Comparison of ENCODE assay signal across 13 cellular contexts in genomic region chr22:45831394-45831793, GRCh38.
DNase-seq lines count a peak whose midpoint lies in the region; ATAC-seq, FAIRE-seq and TF ChIP-seq lines count a peak whose summit lies in the region.
"Had no signal": no experiment of that assay in that cellular context is flagged by ENCODE, and none has a peak within 500 bp of the region (broad histone marks: within the 10 kb centered on the region; RNA-seq: fewer than 3 reads in every experiment).

No MANE protein-coding gene starts in this region.

- H3K27ac Mint-ChIP-seq in activated CD4-positive, alpha-beta T cell treated with anti-CD3 and anti-CD28 coated beads, Interleukin-2, amount 10 ng/mL, durations not matched to agents 24 days and 14 days: no peak overlapping the region
- H3K27ac Mint-ChIP-seq: activated T-helper 1 cell treated with anti-CD3 and anti-CD28 coated beads, Interleukin-12 subunit alpha, Interleukin-12 subunit beta, Interleukin-2, Interleukin-4 antibody, amounts not matched to agents 30 ng/mL and 10 ng/mL and 1 ng/mL, durations not matched to agents 14 hours and 24 hours and 36 hours; T-helper 1 cell treated with Interleukin-12 subunit alpha and Interleukin-12 subunit beta and Interleukin-4 antibody, amounts not matched to agents 30 μg/mL and 1 μg/mL, for 36 hours had no signal

- H3K4me3 ChIP-seq in astrocyte of the cerebellum (ENCODE audit: low read depth, low read length) (no peak overlapping the region), HepG2 (replicated peaks in 1 of 3; ENCODE audit: insufficient read depth in 1 of 3, low read depth in 2 of 3, low read length in 3 of 3) (no peak overlapping the region)
- H3K4me3 ChIP-seq: thoracic aorta had no signal

- CTCF ChIA-PET in HepG2 (lab: Yijun Ruan, JAX; ENCODE audit: low intra/inter-chr PET ratio, low total read pairs): no interaction called here

- no peaks in the 10 kb centered on the region for H3K27me3 ChIP-seq in HepG2 (ENCODE audit: control insufficient read depth in 1 of 2, insufficient read depth in 2 of 2, low read length in 2 of 2)

- FAIRE-seq in HepG2 (lab: Jason Lieb, UNC): no peak
- FAIRE-seq: endometrium had no signal

- H3K9ac ChIP-seq in HepG2 (ENCODE audit: insufficient read depth, low read depth, low read length): no peak overlapping the region; the same call in 1 of the 2 replicates

- peaks cover 6 to 12% of the 10 kb centered on the region in 2 experiments; a peak in 4 of 5 replicates for H3K36me3 ChIP-seq in HepG2 (replicated peaks in 1 of 2; ENCODE audit: control insufficient read depth in 1 of 2, insufficient read depth in 2 of 2, low read length in 2 of 2)
- H3K36me3 ChIP-seq: thoracic aorta had no signal

- H3K4me2 ChIP-seq in HepG2 (ENCODE audit: low read depth, low read length): no peak overlapping the region

- WGBS in HepG2 (ENCODE audit: low lambda C conversion rate): 95% methylated on average over 2 of the region's 2 CpGs

- H3K9me3 ChIP-seq in HepG2 (ENCODE audit: low read length): no peaks in the 10 kb centered on the region
- H3K9me3 ChIP-seq: thoracic aorta had no signal

- in situ Hi-C loops in Caki2 (cut with HindIII; ENCODE audit: low pct_unique_long_range_greater_than_20kb, low sequenced_read_pairs): no loop called here
- in situ Hi-C loops in astrocyte of the cerebellum (cut with HindIII; ENCODE audit: low sequenced_read_pairs): no loop called here
- in situ Hi-C loops in HepG2 (cut with HindIII; ENCODE audit: extremely low pct_ligation_motif_present, low pct_unique_long_range_greater_than_20kb): no loop called here

- H3K27me3 Mint-ChIP-seq in activated CD4-positive, alpha-beta T cell treated with anti-CD3 and anti-CD28 coated beads, Interleukin-2, amount 10 ng/mL, durations not matched to agents 24 days and 14 days: no peaks in the 10 kb centered on the region

- BruUV-seq in HepG2 (replicated peaks; lab: Mats Ljungman, UMichigan): no TSS peak

- ATAC-seq in HepG2: no peak
- ATAC-seq in HG02571 (IDR thresholded peaks at IDR 0.05; ENCODE audit: unreplicated experiment): no peak
- no peak for ATAC-seq in GM21526 (IDR thresholded peaks at IDR 0.05; ENCODE audit: low FRiP score, unreplicated experiment)

- H3K4me1 ChIP-seq in HepG2 (ENCODE audit: insufficient read depth, low read length): peaks cover 4% of the 10 kb centered on the region

- TF ChIP-seq EP300 in HepG2 (IDR thresholded peaks at IDR 0.05; ENCODE audit: low read depth in 2 of 2, low read length in 2 of 2) (no peak), HepG2 (CRISPR knock-in tag; IDR thresholded peaks at IDR 0.05; ENCODE audit: borderline replicate concordance) (no peak)

- TF ChIP-seq POLR2A in HepG2 (IDR thresholded peaks at IDR 0.05; ENCODE audit: insufficient read depth in 1 of 2, low read depth in 2 of 2, low read length in 2 of 2): no peak

- H4K20me1 ChIP-seq in HepG2 (ENCODE audit: insufficient read depth, low read length): no peaks in the 10 kb centered on the region

- no peaks in the 10 kb centered on the region for H3K79me2 ChIP-seq in HepG2 (ENCODE audit: insufficient read depth, low read length)

- no peak overlapping the region for H2AFZ ChIP-seq in HepG2 (ENCODE audit: low read length)

- POLR2A ChIA-PET in HepG2 (lab: Yijun Ruan, JAX): no interaction called here

- H3K4me1 Mint-ChIP-seq in activated CD4-positive, alpha-beta T cell treated with anti-CD3 and anti-CD28 coated beads, Interleukin-2, amount 10 ng/mL, durations not matched to agents 24 days and 14 days: peaks cover 2% of the 10 kb centered on the region

- TF ChIP-seq CTCF in astrocyte of the cerebellum (IDR thresholded peaks at IDR 0.05; ENCODE audit: low read depth, low read length, missing control alignments): peak; percentile 69
- peak; percentile 32; the same call in 1 of the 2 replicates for TF ChIP-seq CTCF in HepG2 (CRISPR knock-in tag; IDR thresholded peaks at IDR 0.05)

- H3K36me3 Mint-ChIP-seq in activated CD4-positive, alpha-beta T cell treated with anti-CD3 and anti-CD28 coated beads, Interleukin-2, amount 10 ng/mL, durations not matched to agents 24 days and 14 days (ENCODE audit: low read depth): peaks cover 6% of the 10 kb centered on the region

- no peak overlapping the region for H3K4me3 Mint-ChIP-seq in activated CD4-positive, alpha-beta T cell treated with anti-CD3 and anti-CD28 coated beads, Interleukin-2, amount 10 ng/mL, durations not matched to agents 24 days and 14 days
- H3K4me3 Mint-ChIP-seq: activated T-helper 1 cell treated with anti-CD3 and anti-CD28 coated beads, Interleukin-12 subunit alpha, Interleukin-12 subunit beta, Interleukin-2, Interleukin-4 antibody, amounts not matched to agents 30 ng/mL and 10 ng/mL and 1 ng/mL, durations not matched to agents 14 hours and 24 hours and 36 hours; T-helper 1 cell treated with Interleukin-12 subunit alpha and Interleukin-12 subunit beta and Interleukin-4 antibody, amounts not matched to agents 30 μg/mL and 1 μg/mL, for 36 hours had no signal

- TF ChIP-seq RAD21 in HepG2 (CRISPR knock-in tag; IDR thresholded peaks at IDR 0.05): no peak

- no peak overlapping the region for H3K27ac ChIP-seq in HepG2 (ENCODE audit: extremely low read length, insufficient read depth, low read length)
- H3K27ac ChIP-seq: thoracic aorta had no signal

- H3K9me3 Mint-ChIP-seq in activated CD4-positive, alpha-beta T cell treated with anti-CD3 and anti-CD28 coated beads, Interleukin-2, amount 10 ng/mL, durations not matched to agents 24 days and 14 days: no peaks in the 10 kb centered on the region
- H3K9me3 Mint-ChIP-seq: activated T-helper 1 cell treated with anti-CD3 and anti-CD28 coated beads, Interleukin-12 subunit alpha, Interleukin-12 subunit beta, Interleukin-2, Interleukin-4 antibody, amounts not matched to agents 30 ng/mL and 10 ng/mL and 1 ng/mL, durations not matched to agents 14 hours and 24 hours and 36 hours; T-helper 1 cell treated with Interleukin-12 subunit alpha and Interleukin-12 subunit beta and Interleukin-4 antibody, amounts not matched to agents 30 μg/mL and 1 μg/mL, for 36 hours had no signal

- intact Hi-C loops in HepG2 (cut with micrococcal nuclease; ENCODE audit: unreplicated experiment): no loop called here
- intact Hi-C loops in activated CD4-positive, alpha-beta T cell treated with anti-CD3 and anti-CD28 coated beads, Interleukin-2, amount 10 ng/mL, durations not matched to agents 24 days and 14 days (cut with micrococcal nuclease): no loop called here

- DNase-seq in Caki2 (ENCODE audit: low read depth): peak; percentile 21
- peak; percentile 5 for DNase-seq in HT-29 (ENCODE audit: low spot score)
- DNase-seq in astrocyte of the cerebellum (ENCODE audit: low read depth): no peak
- no peak for DNase-seq in HepG2 (ENCODE audit: low spot score)
- DNase-seq in T-helper 2 cell: no peak
- DNase-seq in activated CD4-positive, alpha-beta T cell treated with anti-CD3 and anti-CD28 coated beads, Interleukin-2, amount 10 ng/mL, durations not matched to agents 24 days and 14 days: no peak
- DNase-seq: NCI-H1436 had no signal

TF ChIP-seq in HepG2, 621 proteins besides CTCF, POLR2A, EP300 and RAD21:
- TF ChIP-seq HCFC1 (IDR thresholded peaks at IDR 0.05; ENCODE audit: low read depth, low read length) (no peak), ZNF577 (CRISPR knock-in tag; IDR thresholded peaks at IDR 0.05; ENCODE audit: borderline replicate concordance, low read depth) (no peak), HNRNPUL1 (IDR thresholded peaks at IDR 0.05; ENCODE audit: low read depth, low read length) (no peak), SUZ12 (IDR thresholded peaks at IDR 0.05; ENCODE audit: low read depth, low read length) (no peak), ZNF781 (CRISPR knock-in tag; IDR thresholded peaks at IDR 0.05; ENCODE audit: borderline replicate concordance, not compliant biosample characterization) (no peak), LBX2 (CRISPR knock-in tag; IDR thresholded peaks at IDR 0.05; ENCODE audit: borderline replicate concordance) (no peak), KDM4B (CRISPR knock-in tag; IDR thresholded peaks at IDR 0.05) (no peak), STAG1 (CRISPR knock-in tag; IDR thresholded peaks at IDR 0.05) (peak; percentile 40)

Comparison
In these comparisons a context has a peak if more than half of its experiments do, and no peak if none do; other contexts are left out.
1. DNase-seq: peak in Caki2 (single experiment) and HT-29 (single experiment); none in astrocyte of the cerebellum (single experiment), HepG2 (single experiment), T-helper 2 cell (0 of 5) and activated CD4-positive, alpha-beta T cell treated with anti-CD3 and anti-CD28 coated beads, Interleukin-2, amount 10 ng/mL, durations not matched to agents 24 days and 14 days (single experiment).